Comparison of ENCODE assay signal across 1 cellular context in genomic region chr17:17672453-17673368, GRCh38.
TF ChIP-seq lines count a peak whose summit lies in the region.

No MANE protein-coding gene starts in this region.

TF ChIP-seq in GM23338, 12 proteins besides CTCF, POLR2A, EP300 and RAD21 (continued from another document):
- TF ChIP-seq ETS1 (IDR thresholded peaks at IDR 0.05) = no peak
